18 cellular contexts compared by ENCODE assay signal in genomic region chr4:135718019-135718418, GRCh38.
DNase-seq lines count a peak whose midpoint lies in the region; ATAC-seq, FAIRE-seq and TF ChIP-seq lines count a peak whose summit lies in the region.
"Had no signal": no experiment of that assay in that cellular context is flagged by ENCODE, and none has a peak within 500 bp of the region (broad histone marks: within the 10 kb centered on the region; RNA-seq: fewer than 3 reads in every experiment).

No MANE protein-coding gene starts in this region.

- no peak overlapping the region for H3K27ac Mint-ChIP-seq in H9
- H3K27ac Mint-ChIP-seq in neural progenitor cell = no peak overlapping the region
- H3K27ac Mint-ChIP-seq: activated CD8-positive, alpha-beta memory T cell treated with anti-CD3 and anti-CD28 coated beads, Interleukin-2, amount 10 ng/mL, durations not matched to agents 7 days and 5 days had no signal

- no peak overlapping the region for H3K23ac ChIP-seq in H9 (ENCODE audit: insufficient read length, low read depth, low read length)

- no peaks in the 10 kb centered on the region for H3K79me2 ChIP-seq in H9 (ENCODE audit: insufficient read depth, low read length)
- H3K79me2 ChIP-seq in neural progenitor cell (ENCODE audit: low read depth) = no peaks in the 10 kb centered on the region

- TF ChIP-seq CTCF in H9 (conservative IDR thresholded peaks at IDR 0.05) (peak; percentile 45; the same call in 2 of the 3 replicates), bronchial epithelial cell (IDR thresholded peaks at IDR 0.05; ENCODE audit: insufficient read depth, low read length, severe bottlenecking) (no peak), neural progenitor cell (IDR thresholded peaks at IDR 0.05) (peak; percentile 28)

- no peak overlapping the region for H2BK12ac ChIP-seq in H9 (ENCODE audit: insufficient read length, low read depth, low read length)

- H3K79me1 ChIP-seq in H9 (ENCODE audit: insufficient read depth, low read depth, low read length, poor library complexity, severe bottlenecking) = no peaks in the 10 kb centered on the region

- WGBS in H9 (ENCODE audit: extremely low coverage, insufficient read length, low lambda C conversion rate) = no CpG with 5 or more reads among the region's 1 CpG

- H3K23me2 ChIP-seq in H9 (ENCODE audit: insufficient read length, low read depth, low read length, poor library complexity, severe bottlenecking) = no peaks in the 10 kb centered on the region

- H4K91ac ChIP-seq in H9 (ENCODE audit: insufficient read length, low read depth, low read length) = no peak overlapping the region

- H3K14ac ChIP-seq in H9 (ENCODE audit: insufficient read depth, low read length) = no peak overlapping the region

- H3K36me3 ChIP-seq in bronchial epithelial cell (ENCODE audit: control insufficient read depth, insufficient read depth, low read length) (no peaks in the 10 kb centered on the region), neural progenitor cell (no peaks in the 10 kb centered on the region)
- H3K36me3 ChIP-seq: HAP-1, pancreas had no signal

- no peak overlapping the region for H2AK5ac ChIP-seq in H9 (ENCODE audit: insufficient read length, low read length)

- no peak overlapping the region for H3K56ac ChIP-seq in H9 (ENCODE audit: insufficient read length, low read depth, low read length)

- H2BK20ac ChIP-seq in H9 (ENCODE audit: low read depth, low read length, poor library complexity, severe bottlenecking) = no peak overlapping the region

- no peaks in the 10 kb centered on the region for H3K4me1 Mint-ChIP-seq in H9
- no peaks in the 10 kb centered on the region for H3K4me1 Mint-ChIP-seq in neural progenitor cell
- H3K4me1 Mint-ChIP-seq: activated CD8-positive, alpha-beta memory T cell treated with anti-CD3 and anti-CD28 coated beads, Interleukin-2, amount 10 ng/mL, durations not matched to agents 7 days and 5 days had no signal

- no peak for DNase-seq in H9
- peak; percentile 1 for DNase-seq in NCI-H460 (ENCODE audit: extremely low read depth, low read depth)
- DNase-seq in bronchial epithelial cell (ENCODE audit: low read depth) = peak; percentile 4
- DNase-seq in neural progenitor cell (ENCODE audit: low spot score) = no peak
- DNase-seq in globus pallidus (ENCODE audit: low spot score) = no peak
- DNase-seq: activated CD8-positive, alpha-beta memory T cell treated with anti-CD3 and anti-CD28 coated beads, Interleukin-2, amount 10 ng/mL, durations not matched to agents 7 days and 5 days; amygdala; NCI-H1436; NCI-H2227 treated with DMSO at 0.1 percent for 48 hours; NK-92 treated with Interleukin-12 subunit alpha and Interleukin-12 subunit beta, amount 100 ng/mL, for 24 hours; pancreas; SHP77 treated with DMSO at 0.1 percent for 48 hours; stimulated activated CD4-positive, alpha-beta T cell treated with anti-CD3 and anti-CD28 coated beads, Interleukin-2, amount 100 ng/mL, for 48 hours; T-helper 2 cell had no signal

- no peaks in the 10 kb centered on the region for H4K20me1 ChIP-seq in H9 (ENCODE audit: control insufficient read depth, insufficient read depth, insufficient read length)
- H4K20me1 ChIP-seq in neural progenitor cell (ENCODE audit: low read depth) = no peaks in the 10 kb centered on the region

- no peak overlapping the region for H3K4me2 ChIP-seq in H9 (ENCODE audit: insufficient read depth, insufficient read length, low read length)
- no peak overlapping the region for H3K4me2 ChIP-seq in neural progenitor cell

- H3F3A ChIP-seq in neural progenitor cell (ENCODE audit: low read depth) = no peaks in the 10 kb centered on the region

- no peaks in the 10 kb centered on the region for H3K9me3 ChIP-seq in H9 (ENCODE audit: control insufficient read depth, low read depth, low read length)
- no peaks in the 10 kb centered on the region for H3K9me3 ChIP-seq in neural progenitor cell (ENCODE audit: low read depth)
- H3K9me3 ChIP-seq: HAP-1, pancreas had no signal

- H4K8ac ChIP-seq in H9 (replicated peaks; ENCODE audit: insufficient read length, low read depth, low read length) = no peak overlapping the region

- no peak overlapping the region for H2BK120ac ChIP-seq in H9 (ENCODE audit: low read depth, low read length, poor library complexity, severe bottlenecking)

- FAIRE-seq in bronchial epithelial cell (lab: Jason Lieb, UNC) = no peak
- FAIRE-seq: pancreas had no signal

- H3K4me3 Mint-ChIP-seq in H9 (no peak overlapping the region), neural progenitor cell (no peak overlapping the region)
- H3K4me3 Mint-ChIP-seq: activated CD8-positive, alpha-beta memory T cell treated with anti-CD3 and anti-CD28 coated beads, Interleukin-2, amount 10 ng/mL, durations not matched to agents 7 days and 5 days had no signal

- H4K5ac ChIP-seq in H9 (ENCODE audit: insufficient read length, low read depth, low read length) = no peak overlapping the region

- no peak overlapping the region for H2BK15ac ChIP-seq in H9 (ENCODE audit: low read depth, low read length)

- H3K4me3 ChIP-seq in bronchial epithelial cell (ENCODE audit: low read depth, low read length) = no peak overlapping the region
- H3K4me3 ChIP-seq in neural progenitor cell = no peak overlapping the region
- H3K4me3 ChIP-seq: HAP-1, pancreas had no signal

- no peak overlapping the region for H2AFZ ChIP-seq in H9 (ENCODE audit: low read length)
- H2AFZ ChIP-seq in neural progenitor cell (replicated peaks) = no peak overlapping the region

- ATAC-seq in HG03196 (IDR thresholded peaks at IDR 0.05; ENCODE audit: unreplicated experiment) = no peak
- ATAC-seq in GM18511 (IDR thresholded peaks at IDR 0.05; ENCODE audit: unreplicated experiment) = no peak
- ATAC-seq: activated CD4-positive, CD25-positive, alpha-beta regulatory T cell treated with anti-CD3 and anti-CD28 coated beads, Interleukin-2, amount 50 U/mL, for 24 hours; activated CD8-positive, alpha-beta memory T cell treated with anti-CD3 and anti-CD28 coated beads, Interleukin-2, amount 10 ng/mL, durations not matched to agents 7 days and 5 days; pancreas had no signal

- no peak overlapping the region for H3K4ac ChIP-seq in H9 (ENCODE audit: low read depth, low read length)

- no peaks in the 10 kb centered on the region for H3K4me1 ChIP-seq in H9 (ENCODE audit: insufficient read depth, low read length)
- H3K4me1 ChIP-seq in neural progenitor cell = no peaks in the 10 kb centered on the region
- H3K4me1 ChIP-seq: HAP-1, pancreas had no signal

- H3K36me3 Mint-ChIP-seq in H9 (ENCODE audit: insufficient read depth in 1 of 3, low read depth in 3 of 3) (no peaks in the 10 kb centered on the region), neural progenitor cell (no peaks in the 10 kb centered on the region)
- H3K36me3 Mint-ChIP-seq: activated CD8-positive, alpha-beta memory T cell treated with anti-CD3 and anti-CD28 coated beads, Interleukin-2, amount 10 ng/mL, durations not matched to agents 7 days and 5 days had no signal

- no peak overlapping the region for H3K27ac ChIP-seq in H9 (ENCODE audit: insufficient read length, low read depth, low read length)
- H3K27ac ChIP-seq in neural progenitor cell = no peak overlapping the region
- H3K27ac ChIP-seq: pancreas had no signal

- H3K9ac ChIP-seq in H9 (ENCODE audit: extremely low read depth, insufficient read length, low read length) = no peak overlapping the region
- no peak overlapping the region for H3K9ac ChIP-seq in neural progenitor cell

- H3K27me3 ChIP-seq in H9 (ENCODE audit: insufficient read depth, low read length) (no peaks in the 10 kb centered on the region), bronchial epithelial cell (ENCODE audit: control insufficient read depth, insufficient read depth, low read length) (no peaks in the 10 kb centered on the region), neural progenitor cell (no peaks in the 10 kb centered on the region)
- H3K27me3 ChIP-seq: pancreas had no signal

- H2BK5ac ChIP-seq in H9 (ENCODE audit: insufficient read length, low read length) = no peak overlapping the region

- no peaks in the 10 kb centered on the region for H3K27me3 Mint-ChIP-seq in H9 (ENCODE audit: low read depth)
- no peaks in the 10 kb centered on the region for H3K27me3 Mint-ChIP-seq in neural progenitor cell (ENCODE audit: insufficient read depth, low read depth)
- H3K27me3 Mint-ChIP-seq: activated CD8-positive, alpha-beta memory T cell treated with anti-CD3 and anti-CD28 coated beads, Interleukin-2, amount 10 ng/mL, durations not matched to agents 7 days and 5 days had no signal

- no peak overlapping the region for H3K18ac ChIP-seq in H9 (ENCODE audit: insufficient read length, low read depth, low read length)

- H3T11ph ChIP-seq in H9 (ENCODE audit: low read length) = no peak overlapping the region

- no peaks in the 10 kb centered on the region for H3K9me3 Mint-ChIP-seq in H9
- no peaks in the 10 kb centered on the region for H3K9me3 Mint-ChIP-seq in neural progenitor cell

Comparison
In these comparisons a context has a peak if more than half of its experiments do, and no peak if none do; other contexts are left out.
1. DNase-seq: peak in NCI-H460 (single experiment) and bronchial epithelial cell (single experiment); none in H9 (single experiment), neural progenitor cell (single experiment) and globus pallidus (single experiment).